8 cellular contexts compared by ENCODE assay signal in genomic region chr12:84913151-84913550, GRCh38. TPM values are rescaled to one million over a fixed set of nuclear protein-coding genes. Genes with fewer than 3 reads are reported as not detected.
DNase-seq lines count a peak whose midpoint lies in the region; ATAC-seq and TF ChIP-seq lines count a peak whose summit lies in the region.

No MANE protein-coding gene starts in this region.

- TF ChIP-seq CTCF in SK-N-SH (IDR thresholded peaks at IDR 0.05) = no peak
- no peak for TF ChIP-seq CTCF in upper lobe of left lung (IDR thresholded peaks at IDR 0.05)

- H3K9ac ChIP-seq in SK-N-SH = no peak overlapping the region; the same call in 1 of the 2 replicates

- H3K27me3 ChIP-seq in SK-N-SH (ENCODE audit: insufficient read depth) (no peaks in the 10 kb centered on the region), layer of hippocampus (ENCODE audit: control insufficient read depth, insufficient read depth, low read length) (peaks cover 2% of the 10 kb centered on the region), upper lobe of left lung (peaks cover 0 to 14% (median 1%) of the 10 kb centered on the region in 4 donors)

- H3F3A ChIP-seq in SK-N-SH (replicated peaks; ENCODE audit: insufficient read depth) = peaks cover 4% of the 10 kb centered on the region

- H3K36me3 ChIP-seq in SK-N-SH (replicated peaks in 1 of 2; ENCODE audit: control insufficient read depth in 1 of 2, insufficient read depth in 2 of 2, low read length in 1 of 2) (no peaks in the 10 kb centered on the region), upper lobe of left lung (no peaks in the 10 kb centered on the region)

- no peaks in the 10 kb centered on the region for H3K9me2 ChIP-seq in SK-N-SH

- CTCF ChIA-PET in SK-N-SH (lab: Yijun Ruan, JAX) = interaction anchor here (0.7 to 3.7 kb wide), 6 partner anchors 9 to 144 kb away, joined by 3 to 25 read pairs (median 4); no protein-coding TSS in a partner anchor

- no peaks in the 10 kb centered on the region for H3K79me2 ChIP-seq in SK-N-SH (ENCODE audit: insufficient read depth)

- no peak overlapping the region for H3K27ac ChIP-seq in SK-N-SH (ENCODE audit: low read depth in 2 of 2, low read length in 1 of 2)
- H3K27ac ChIP-seq in layer of hippocampus (ENCODE audit: low read depth, low read length) = peak overlapping the region; percentile 68
- H3K27ac ChIP-seq in upper lobe of left lung = no peak overlapping the region

- peak; percentile 21 for DNase-seq in SK-N-SH
- peak; percentile 70 for DNase-seq in cerebellar cortex (ENCODE audit: low spot score)
- DNase-seq in upper lobe of left lung = no peak
- no peak for DNase-seq in stimulated activated CD4-positive, alpha-beta T cell treated with anti-CD3 and anti-CD28 coated beads, Interleukin-15, amount 100 ng/mL, for 24 hours
- no peak for DNase-seq in activated CD4-positive, alpha-beta T cell treated with anti-CD3 and anti-CD28 coated beads, Interleukin-2, amount 50 U/mL, for 1 hour

- H3K4me1 ChIP-seq in SK-N-SH (ENCODE audit: control insufficient read depth in 1 of 2, insufficient read depth in 2 of 2, low read depth in 1 of 2, low read length in 1 of 2) = peaks cover 0 to 8% of the 10 kb centered on the region in 2 experiments; a peak in 2 of 4 replicates
- peaks cover 12 to 26% (median 20%) of the 10 kb centered on the region in 4 donors for H3K4me1 ChIP-seq in upper lobe of left lung

- H4K20me1 ChIP-seq in SK-N-SH (ENCODE audit: insufficient read depth) = no peaks in the 10 kb centered on the region

- TF ChIP-seq EP300 in SK-N-SH (IDR thresholded peaks at IDR 0.05; ENCODE audit: borderline replicate concordance in 1 of 2, low read depth in 1 of 2, low read length in 1 of 2) (no peak), upper lobe of left lung (IDR thresholded peaks at IDR 0.05) (no peak)

- peak overlapping the region; percentile 92 for H3K4me2 ChIP-seq in SK-N-SH

- POLR2A ChIA-PET in SK-N-SH (lab: Yijun Ruan, JAX) = no interaction called here

- peak overlapping the region; percentile 97; the same call in 1 of the 2 replicates for H2AFZ ChIP-seq in SK-N-SH (ENCODE audit: low read depth)

- 40% methylated on average over 10 of the region's 10 CpGs for WGBS in SK-N-SH (ENCODE audit: low lambda C conversion rate)
- WGBS in upper lobe of left lung, 2 donors = 13 to 19% methylated on average over 9 to 10 of the region's 10 CpGs

- H3K9me3 ChIP-seq in SK-N-SH (no peaks in the 10 kb centered on the region), upper lobe of left lung (no peaks in the 10 kb centered on the region)

- no peak for TF ChIP-seq POLR2A in upper lobe of left lung (IDR thresholded peaks at IDR 0.05)

- peak overlapping the region; percentile 64 to 75 for H3K4me3 ChIP-seq in SK-N-SH (ENCODE audit: low read depth in 2 of 2, low read length in 1 of 2)
- H3K4me3 ChIP-seq in upper lobe of left lung = peak overlapping the region in 3 of 4 donors; percentile 33 to 47 (median 44)

- no peak for TF ChIP-seq RAD21 in SK-N-SH (IDR thresholded peaks at IDR 0.05; ENCODE audit: low read length)

- ATAC-seq in SK-N-SH treated with all-trans-retinoic acid at 6 μM for 48 hours (no peak), upper lobe of left lung (ENCODE audit: low FRiP score in 2 of 2) (no peak), HG02798 (IDR thresholded peaks at IDR 0.05; ENCODE audit: poor library complexity, unreplicated experiment) (no peak)

TF ChIP-seq in SK-N-SH, 30 proteins besides CTCF, POLR2A, EP300 and RAD21 (continues in another document):
- TF ChIP-seq IRF3 (IDR thresholded peaks at IDR 0.05; ENCODE audit: low read depth, low read length) (no peak), JUND (IDR thresholded peaks at IDR 0.05) (no peak), MXI1 (IDR thresholded peaks at IDR 0.05; ENCODE audit: low read depth, low read length) (no peak), TEAD4 (IDR thresholded peaks at IDR 0.05; ENCODE audit: borderline replicate concordance, insufficient read depth) (no peak), EZH2phosphoT487 (IDR thresholded peaks at IDR 0.05; ENCODE audit: borderline replicate concordance, low read depth) (no peak), MEF2A (IDR thresholded peaks at IDR 0.05; ENCODE audit: borderline replicate concordance, low read depth) (no peak), FOXJ3 (CRISPR knock-in tag; IDR thresholded peaks at IDR 0.05) (no peak), FOXM1 (IDR thresholded peaks at IDR 0.05; ENCODE audit: low read depth) (no peak)

TF ChIP-seq in SK-N-SH treated with all-trans-retinoic acid at 6 μM for 48 hours, 23 proteins besides CTCF, POLR2A, EP300 and RAD21:
- TF ChIP-seq PPARA (CRISPR knock-in tag; IDR thresholded peaks at IDR 0.05; ENCODE audit: borderline replicate concordance) (no peak), TCF4 (CRISPR knock-in tag; IDR thresholded peaks at IDR 0.05; ENCODE audit: borderline replicate concordance) (no peak), SNAI2 (CRISPR knock-in tag; IDR thresholded peaks at IDR 0.05) (no peak), ZFP3 (CRISPR knock-in tag; IDR thresholded peaks at IDR 0.05) (no peak)

RNA-seq across cellular contexts. Expression of gene SLC6A15, which starts 0.6 kb away (rescaled TPM):
- polyA plus RNA-seq in SK-N-SH (2012; rRNA removed) = 0.76 and 0.96 TPM in 2 replicates
- 1.2 and 1.6 TPM in 2 replicates for polyA plus RNA-seq in SK-N-SH (2012; cell fraction: cytosol; rRNA removed)
- polyA plus RNA-seq in SK-N-SH (2012; cell fraction: nucleus; rRNA removed) = 0.36 and 1.0 TPM in 2 replicates
- under 1 TPM in 3 of 6 donors, not detected in 3; 0.30 to 0.69 (median 0.44) TPM for total RNA-seq in upper lobe of left lung

Comparison
In these comparisons a context has a peak if more than half of its experiments do, and no peak if none do; other contexts are left out.
1. DNase-seq: peak in SK-N-SH (single experiment) and cerebellar cortex (single experiment); none in upper lobe of left lung (0 of 2), stimulated activated CD4-positive, alpha-beta T cell treated with anti-CD3 and anti-CD28 coated beads, Interleukin-15, amount 100 ng/mL, for 24 hours (single experiment) and activated CD4-positive, alpha-beta T cell treated with anti-CD3 and anti-CD28 coated beads, Interleukin-2, amount 50 U/mL, for 1 hour (single experiment).